9 cellular contexts compared by ENCODE assay signal in genomic region chr4:185888676-185889075, GRCh38.
"Had no signal": no experiment of that assay in that cellular context is flagged by ENCODE, and none has a peak within 500 bp of the region (broad histone marks: within the 10 kb centered on the region; RNA-seq: fewer than 3 reads in every experiment).

No MANE protein-coding gene starts in this region.

- DNase-seq: GM23248, H7, HFFc6, KBM-7 had no signal

- H3K4me3 ChIP-seq: GM23248, HAP-1 had no signal

- FAIRE-seq: HepG2 had no signal

- H3K9ac ChIP-seq: GM23248 had no signal

- H3K4me1 ChIP-seq: HAP-1 had no signal

- H3K4me3 Mint-ChIP-seq: HFFc6, IgD-negative memory B cell had no signal

- H3K27ac ChIP-seq: GM23248, HL-60 had no signal

- H3K27ac Mint-ChIP-seq: HFFc6, IgD-negative memory B cell had no signal

- ATAC-seq: HCT116, HepG2 had no signal

- H3K36me3 ChIP-seq: HAP-1 had no signal

- H3K36me3 Mint-ChIP-seq: IgD-negative memory B cell had no signal

- H3K9me3 ChIP-seq: HAP-1 had no signal

- H2AFZ ChIP-seq: GM23248 had no signal
